Comparison of ENCODE assay signal across 1 cellular context in the genomic region with DNA sequence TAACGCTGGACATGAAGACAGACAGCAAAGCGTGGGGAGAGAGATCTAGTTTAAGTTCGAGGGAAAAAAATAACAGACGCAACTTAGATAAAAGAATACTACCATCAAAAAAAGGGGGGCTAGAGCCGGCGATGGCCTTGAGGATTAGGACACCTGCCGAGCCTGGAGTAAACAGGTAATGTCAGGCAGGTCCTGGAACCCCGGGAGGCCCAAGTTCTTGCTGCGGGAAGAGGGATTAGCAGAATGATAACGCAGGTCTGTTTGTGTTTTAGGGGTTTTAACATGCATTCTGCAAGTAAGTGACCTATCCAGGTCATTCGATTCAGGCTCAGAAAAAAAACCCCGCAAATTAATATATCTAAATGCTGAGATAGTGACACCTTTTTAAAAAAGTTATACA.
TF ChIP-seq lines count a peak whose summit lies in the region.

No MANE protein-coding gene starts in this region.

TF ChIP-seq in GM12878, 131 proteins besides CTCF, POLR2A, EP300 and RAD21 (continued from another document):
- TF ChIP-seq, protein P1, sequence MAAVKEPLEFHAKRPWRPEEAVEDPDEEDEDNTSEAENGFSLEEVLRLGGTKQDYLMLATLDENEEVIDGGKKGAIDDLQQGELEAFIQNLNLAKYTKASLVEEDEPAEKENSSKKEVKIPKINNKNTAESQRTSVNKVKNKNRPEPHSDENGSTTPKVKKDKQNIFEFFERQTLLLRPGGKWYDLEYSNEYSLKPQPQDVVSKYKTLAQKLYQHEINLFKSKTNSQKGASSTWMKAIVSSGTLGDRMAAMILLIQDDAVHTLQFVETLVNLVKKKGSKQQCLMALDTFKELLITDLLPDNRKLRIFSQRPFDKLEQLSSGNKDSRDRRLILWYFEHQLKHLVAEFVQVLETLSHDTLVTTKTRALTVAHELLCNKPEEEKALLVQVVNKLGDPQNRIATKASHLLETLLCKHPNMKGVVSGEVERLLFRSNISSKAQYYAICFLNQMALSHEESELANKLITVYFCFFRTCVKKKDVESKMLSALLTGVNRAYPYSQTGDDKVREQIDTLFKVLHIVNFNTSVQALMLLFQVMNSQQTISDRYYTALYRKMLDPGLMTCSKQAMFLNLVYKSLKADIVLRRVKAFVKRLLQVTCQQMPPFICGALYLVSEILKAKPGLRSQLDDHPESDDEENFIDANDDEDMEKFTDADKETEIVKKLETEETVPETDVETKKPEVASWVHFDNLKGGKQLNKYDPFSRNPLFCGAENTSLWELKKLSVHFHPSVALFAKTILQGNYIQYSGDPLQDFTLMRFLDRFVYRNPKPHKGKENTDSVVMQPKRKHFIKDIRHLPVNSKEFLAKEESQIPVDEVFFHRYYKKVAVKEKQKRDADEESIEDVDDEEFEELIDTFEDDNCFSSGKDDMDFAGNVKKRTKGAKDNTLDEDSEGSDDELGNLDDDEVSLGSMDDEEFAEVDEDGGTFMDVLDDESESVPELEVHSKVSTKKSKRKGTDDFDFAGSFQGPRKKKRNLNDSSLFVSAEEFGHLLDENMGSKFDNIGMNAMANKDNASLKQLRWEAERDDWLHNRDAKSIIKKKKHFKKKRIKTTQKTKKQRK (IDR thresholded peaks at IDR 0.05; ENCODE audit: low read depth, low read length), result no peak
- no peak for TF ChIP-seq LARP7 (IDR thresholded peaks at IDR 0.05)
